ENCODE assay signal across 9 cellular contexts in the genomic region with DNA sequence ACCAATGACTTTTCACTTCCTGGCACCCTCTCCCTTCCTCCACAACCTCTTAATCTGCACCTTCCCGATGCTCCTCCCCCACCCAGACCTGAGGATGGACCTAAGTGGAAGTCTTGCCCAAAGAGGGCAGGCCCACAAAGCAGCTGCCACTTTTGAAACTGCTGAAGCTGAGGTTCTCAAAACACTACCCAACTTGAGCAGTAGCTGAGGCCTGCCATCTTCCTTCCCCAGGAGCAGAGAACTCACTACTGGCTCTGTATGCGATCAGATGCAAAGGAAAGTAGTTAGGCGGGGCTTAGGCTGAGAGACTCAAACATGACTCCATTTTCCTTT. TPM values are rescaled to one million over a fixed set of nuclear protein-coding genes. Genes with fewer than 3 reads are reported as not detected.
DNase-seq lines count a peak whose midpoint lies in the region; ATAC-seq and TF ChIP-seq lines count a peak whose summit lies in the region.
"Had no signal": no experiment of that assay in that cellular context is flagged by ENCODE, and none has a peak within 500 bp of the region (broad histone marks: within the 10 kb centered on the region; RNA-seq: fewer than 3 reads in every experiment).

No MANE protein-coding gene starts in this region.

- H3K4me1 ChIP-seq in Caco-2 (peaks cover 22% of the 10 kb centered on the region), duodenal mucosa (ENCODE audit: control insufficient read depth in 1 of 2, insufficient read depth in 2 of 2, low read length in 2 of 2) (peaks cover 29 to 31% of the 10 kb centered on the region in 2 donors), ovary (ENCODE audit: insufficient read depth) (peaks cover 10% of the 10 kb centered on the region)

- no peaks in the 10 kb centered on the region for H3K27me3 ChIP-seq in Caco-2 (replicated peaks; ENCODE audit: control insufficient read depth, insufficient read depth, low read length)
- H3K27me3 ChIP-seq in duodenal mucosa (ENCODE audit: control insufficient read depth in 1 of 2, insufficient read depth in 2 of 2, low read length in 2 of 2) = no peaks in the 10 kb centered on the region
- no peaks in the 10 kb centered on the region for H3K27me3 ChIP-seq in ovary
- H3K27me3 ChIP-seq in CD4-positive, alpha-beta T cell (ENCODE audit: control insufficient read depth, insufficient read depth, low read length) = no peaks in the 10 kb centered on the region

- no peak for TF ChIP-seq POLR2A in ovary (IDR thresholded peaks at IDR 0.05)

- H3K4me3 Mint-ChIP-seq in Caco-2 (ENCODE audit: unreplicated experiment) = no peak overlapping the region
- H3K4me3 Mint-ChIP-seq in CD4-positive, alpha-beta T cell = no peak overlapping the region

- 71 to 83% (median 80%) methylated on average over 3 of the region's 3 CpGs for whole genome bisulfite sequencing in ovary, 3 donors

- H3K27me3 Mint-ChIP-seq in Caco-2 (ENCODE audit: insufficient read depth, unreplicated experiment) = no peaks in the 10 kb centered on the region
- H3K27me3 Mint-ChIP-seq in CD4-positive, alpha-beta T cell = no peaks in the 10 kb centered on the region

- H3K9ac ChIP-seq in duodenal mucosa (ENCODE audit: low read depth in 1 of 2, low read length in 2 of 2) = peak overlapping the region; percentile 91 to 96

- H3K36me3 ChIP-seq in Caco-2 (ENCODE audit: control insufficient read depth, insufficient read depth, low read length) = peaks cover 4% of the 10 kb centered on the region
- H3K36me3 ChIP-seq in duodenal mucosa (ENCODE audit: control insufficient read depth in 1 of 2, insufficient read depth in 2 of 2, low read length in 2 of 2) = peaks cover 3 to 5% of the 10 kb centered on the region in 2 donors
- no peaks in the 10 kb centered on the region for H3K36me3 ChIP-seq in ovary

- peaks cover 10% of the 10 kb centered on the region for H3K36me3 Mint-ChIP-seq in Caco-2 (ENCODE audit: insufficient read depth, unreplicated experiment)
- peaks cover 18% of the 10 kb centered on the region for H3K36me3 Mint-ChIP-seq in CD4-positive, alpha-beta T cell (ENCODE audit: low read depth)

- CTCF ChIA-PET in Caco-2 (lab: Charles Lee) = interaction anchor here (1.9 kb wide), 1 partner anchor 47 kb away, joined by 6 read pairs; no protein-coding TSS in a partner anchor
- CTCF ChIA-PET in CD4-positive, alpha-beta T cell (lab: Charles Lee) = interaction anchor here (0.9 to 4.8 kb wide), 2 partner anchors 13 to 97 kb away, joined by 3 to 30 read pairs; no protein-coding TSS in a partner anchor

- no peak for ATAC-seq in CD4-positive, alpha-beta T cell (ENCODE audit: poor library complexity)
- ATAC-seq: activated CD4-positive, CD25-positive, alpha-beta regulatory T cell treated with anti-CD3 and anti-CD28 coated beads, Interleukin-2, amount 50 U/mL, for 24 hours had no signal

- no peak for TF ChIP-seq EP300 in ovary (IDR thresholded peaks at IDR 0.05)

- H3K27ac Mint-ChIP-seq in Caco-2 (ENCODE audit: unreplicated experiment) = no peak overlapping the region
- H3K27ac Mint-ChIP-seq in CD4-positive, alpha-beta T cell = no peak overlapping the region

- H3K27ac ChIP-seq in duodenal mucosa (ENCODE audit: low read depth, low read length) = no peak overlapping the region
- H3K27ac ChIP-seq in ovary = no peak overlapping the region
- H3K27ac ChIP-seq in CD4-positive, alpha-beta T cell (ENCODE audit: low read depth, low read length) = no peak overlapping the region

- H3K4me1 Mint-ChIP-seq in Caco-2 (ENCODE audit: low read depth, unreplicated experiment) = no peaks in the 10 kb centered on the region
- H3K4me1 Mint-ChIP-seq in CD4-positive, alpha-beta T cell (ENCODE audit: low read depth) = peaks cover 21% of the 10 kb centered on the region

- no peak for TF ChIP-seq CTCF in Caco-2 (IDR thresholded peaks at IDR 0.05; ENCODE audit: insufficient read depth in 1 of 2, low read depth in 1 of 2, low read length in 1 of 2, severe bottlenecking in 1 of 2, unreplicated experiment in 1 of 2)
- no peak for TF ChIP-seq CTCF in LNCaP clone FGC (IDR thresholded peaks at IDR 0.05; ENCODE audit: control insufficient read depth, extremely low read depth, insufficient read depth)
- TF ChIP-seq CTCF in ovary (IDR thresholded peaks at IDR 0.05) = no peak
- TF ChIP-seq CTCF in CD4-positive, alpha-beta T cell (IDR thresholded peaks at IDR 0.05) = no peak

- intact Hi-C loops in Caco-2 (cut with micrococcal nuclease; ENCODE audit: unreplicated experiment) (loop anchor here (2.0 kb wide), 2 partner anchors 37 to 95 kb away; no protein-coding TSS in a partner anchor), ovary (cut with DNase I) (no loop called here)
- intact Hi-C loops in CD4-positive, alpha-beta T cell (cut with DNase I, micrococcal nuclease) = loop anchor here in 1 of 2 experiments (2.0 kb wide), 2 partner anchors 97 to 209 kb away; no protein-coding TSS in a partner anchor

- H3K9me3 Mint-ChIP-seq in Caco-2 (ENCODE audit: unreplicated experiment) = no peaks in the 10 kb centered on the region
- H3K9me3 Mint-ChIP-seq in CD4-positive, alpha-beta T cell = no peaks in the 10 kb centered on the region

- no TSS peak for BruUV-seq in Caco-2 (replicated peaks; lab: Mats Ljungman, UMichigan)

- DNase-seq in Caco-2 = no peak
- no peak for DNase-seq in LNCaP clone FGC (ENCODE audit: low read depth)
- DNase-seq in ovary = no peak
- no peak for DNase-seq in NCI-H187 (lab: John Stamatoyannopoulos, UW)
- no peak for DNase-seq in putamen (ENCODE audit: low spot score)
- DNase-seq in AG08395 (ENCODE audit: low spot score) = no peak
- DNase-seq in CD4-positive, alpha-beta T cell = no peak

- POLR2A ChIA-PET in Caco-2 (lab: Charles Lee) = interaction anchor here (0.7 kb wide), 1 partner anchor 89 kb away, joined by 3 read pairs; the partner anchor contains the start of gene ID1
- POLR2A ChIA-PET in CD4-positive, alpha-beta T cell (lab: Charles Lee) = interaction anchor here (0.9 kb wide), 1 partner anchor 9 kb away, joined by 3 read pairs; no protein-coding TSS in a partner anchor

- H3K9me3 ChIP-seq in Caco-2 = no peaks in the 10 kb centered on the region
- H3K9me3 ChIP-seq in duodenal mucosa (ENCODE audit: control insufficient read depth in 1 of 2, low read length in 2 of 2) = no peaks in the 10 kb centered on the region
- H3K9me3 ChIP-seq in ovary = no peaks in the 10 kb centered on the region
- H3K9me3 ChIP-seq in CD4-positive, alpha-beta T cell (ENCODE audit: control insufficient read depth, low read length) = no peaks in the 10 kb centered on the region

- peak overlapping the region; percentile 74; the same call in 1 of the 2 replicates for H3K4me3 ChIP-seq in Caco-2 (ENCODE audit: low read depth, low read length)
- peak overlapping the region; percentile 69 for H3K4me3 ChIP-seq in LNCaP clone FGC (ENCODE audit: low read depth, low read length)
- H3K4me3 ChIP-seq in duodenal mucosa (ENCODE audit: low read depth in 1 of 2, low read length in 2 of 2) = peak overlapping the region; percentile 99 to 100
- H3K4me3 ChIP-seq in ovary = peak overlapping the region; percentile 91

RNA-seq across cellular contexts. Expression of gene HM13, which starts 1.5 kb away (rescaled TPM):
- total RNA-seq in Caco-2 (2022) (435 and 443 TPM in 2 replicates), ovary (100 to 1,000 TPM in 3 of 7 donors, 10 to 100 TPM in 4; 30.2 to 158 (median 97.3) TPM)
- polyA plus RNA-seq in ovary = 100 to 1,000 TPM in 1 of 2 donors, 10 to 100 TPM in 1; 72.6 to 129 TPM
- 100 to 1,000 TPM in 1 of 2 experiments, 10 to 100 TPM in 1; 97.8 to 113 TPM for total RNA-seq in CD4-positive, alpha-beta T cell

RNA-seq across cellular contexts. Expression of gene REM1, which starts 40.7 kb away (rescaled TPM):
- total RNA-seq in Caco-2 (2022) (not detected in 2 replicates), ovary (1 to 10 TPM; 1.1 to 6.5 (median 2.4) TPM)
- 1 to 10 TPM; 2.9 to 5.3 TPM for polyA plus RNA-seq in ovary
- not detected for total RNA-seq in CD4-positive, alpha-beta T cell

RNA-seq across cellular contexts. Expression of gene DEFB124, which starts 40.8 kb away (rescaled TPM):
- not detected in 2 replicates for total RNA-seq in Caco-2 (2022)
- under 1 TPM in 2 of 7 donors, not detected in 5; 0.45 to 0.62 TPM for total RNA-seq in ovary
- under 1 TPM in 1 of 2 donors, not detected in 1; 0.82 TPM for polyA plus RNA-seq in ovary
- not detected for total RNA-seq in CD4-positive, alpha-beta T cell
